In genomic region chr5:141201646-141202045, GRCh38 we compare ENCODE assay signal across 2 cellular contexts. TPM values are rescaled to one million over a fixed set of nuclear protein-coding genes. Genes with fewer than 3 reads are reported as not detected.
"Had no signal": no experiment of that assay in that cellular context is flagged by ENCODE, and none has a peak within 500 bp of the region (broad histone marks: within the 10 kb centered on the region; RNA-seq: fewer than 3 reads in every experiment).

No MANE protein-coding gene starts in this region.

RNA-seq across cellular contexts. Expression of gene PCDHB11, which starts 2.2 kb away (rescaled TPM):
- total RNA-seq: OCI-LY7, PC-9 had no signal

RNA-seq across cellular contexts. Expression of gene PCDHB12, which starts 6.9 kb away (rescaled TPM):
- total RNA-seq: OCI-LY7, PC-9 had no signal

RNA-seq across cellular contexts. Expression of gene PCDHB10, which starts 9.5 kb away (rescaled TPM):
- total RNA-seq: OCI-LY7, PC-9 had no signal

RNA-seq across cellular contexts. Expression of gene PCDHB13, which starts 12.1 kb away (rescaled TPM):
- total RNA-seq: PC-9 had no signal

RNA-seq across cellular contexts. Expression of gene PCDHB9, which starts 14.7 kb away (rescaled TPM):
- total RNA-seq: PC-9 had no signal
